14 cellular contexts compared by ENCODE assay signal in genomic region chr4:185405296-185405999, GRCh38. TPM values are rescaled to one million over a fixed set of nuclear protein-coding genes. Genes with fewer than 3 reads are reported as not detected.
DNase-seq lines count a peak whose midpoint lies in the region; ATAC-seq and TF ChIP-seq lines count a peak whose summit lies in the region.
"Had no signal": no experiment of that assay in that cellular context is flagged by ENCODE, and none has a peak within 500 bp of the region (broad histone marks: within the 10 kb centered on the region; RNA-seq: fewer than 3 reads in every experiment).

No MANE protein-coding gene starts in this region.

- H3K27me3 Mint-ChIP-seq in T-helper 17 cell, result no peaks in the 10 kb centered on the region

- peak overlapping the region; percentile 21 for H3K4me3 Mint-ChIP-seq in T-helper 17 cell

- no peaks in the 10 kb centered on the region for H3K9me3 ChIP-seq in T-helper 17 cell (ENCODE audit: control insufficient read depth, low read length, poor library complexity, severe bottlenecking)

- no peak for TF ChIP-seq CTCF in coronary artery (IDR thresholded peaks at IDR 0.05)

- DNase-seq in T-helper 17 cell, result no peak
- DNase-seq in RPMI8226, result no peak
- DNase-seq in coronary artery (ENCODE audit: low spot score), result no peak
- DNase-seq in T-helper 9 cell, result no peak
- DNase-seq in stimulated activated CD4-positive, alpha-beta T cell treated with anti-CD3 and anti-CD28 coated beads, Interleukin-12 subunit alpha, Interleukin-12 subunit beta, amount 100 ng/mL, for 4 hours, result no peak
- DNase-seq: dermis blood vessel endothelial cell, GF-D8, heart right ventricle, mesenchymal stem cell had no signal

- no peaks in the 10 kb centered on the region for H3K4me1 Mint-ChIP-seq in T-helper 17 cell

- no peak overlapping the region for H3K27ac ChIP-seq in coronary artery
- H3K27ac ChIP-seq: VCaP had no signal

- peaks cover 6% of the 10 kb centered on the region for H3K36me3 Mint-ChIP-seq in T-helper 17 cell (ENCODE audit: low read depth)

- peak; percentile 51 for ATAC-seq in GM18499 (IDR thresholded peaks at IDR 0.05; ENCODE audit: insufficient read depth, unreplicated experiment)
- peak; percentile 61 for ATAC-seq in GM19467 (IDR thresholded peaks at IDR 0.05; ENCODE audit: unreplicated experiment)
- ATAC-seq in HG03108 (IDR thresholded peaks at IDR 0.05; ENCODE audit: unreplicated experiment), result peak; percentile 41
- no peak for ATAC-seq in T-helper 17 cell
- ATAC-seq: heart right ventricle, HepG2 had no signal

- peak overlapping the region; percentile 16 for H3K27ac Mint-ChIP-seq in T-helper 17 cell

- H3K4me3 ChIP-seq in coronary artery, result no peak overlapping the region
- H3K4me3 ChIP-seq: heart right ventricle had no signal

RNA-seq across cellular contexts. Expression of gene ANKRD37, which starts 8.8 kb away (rescaled TPM):
- 10 to 100 TPM; 16.1 to 19.1 TPM for total RNA-seq in T-helper 17 cell

RNA-seq across cellular contexts. Expression of gene LRP2BP, which starts 9.7 kb away (rescaled TPM):
- 1 to 10 TPM; 2.1 to 3.3 TPM for total RNA-seq in T-helper 17 cell

RNA-seq across cellular contexts. Expression of gene UFSP2, which starts 20.3 kb away (rescaled TPM):
- total RNA-seq in T-helper 17 cell, result 10 to 100 TPM; 16.8 to 21.3 TPM
